2 cellular contexts compared by ENCODE assay signal in the genomic region with DNA sequence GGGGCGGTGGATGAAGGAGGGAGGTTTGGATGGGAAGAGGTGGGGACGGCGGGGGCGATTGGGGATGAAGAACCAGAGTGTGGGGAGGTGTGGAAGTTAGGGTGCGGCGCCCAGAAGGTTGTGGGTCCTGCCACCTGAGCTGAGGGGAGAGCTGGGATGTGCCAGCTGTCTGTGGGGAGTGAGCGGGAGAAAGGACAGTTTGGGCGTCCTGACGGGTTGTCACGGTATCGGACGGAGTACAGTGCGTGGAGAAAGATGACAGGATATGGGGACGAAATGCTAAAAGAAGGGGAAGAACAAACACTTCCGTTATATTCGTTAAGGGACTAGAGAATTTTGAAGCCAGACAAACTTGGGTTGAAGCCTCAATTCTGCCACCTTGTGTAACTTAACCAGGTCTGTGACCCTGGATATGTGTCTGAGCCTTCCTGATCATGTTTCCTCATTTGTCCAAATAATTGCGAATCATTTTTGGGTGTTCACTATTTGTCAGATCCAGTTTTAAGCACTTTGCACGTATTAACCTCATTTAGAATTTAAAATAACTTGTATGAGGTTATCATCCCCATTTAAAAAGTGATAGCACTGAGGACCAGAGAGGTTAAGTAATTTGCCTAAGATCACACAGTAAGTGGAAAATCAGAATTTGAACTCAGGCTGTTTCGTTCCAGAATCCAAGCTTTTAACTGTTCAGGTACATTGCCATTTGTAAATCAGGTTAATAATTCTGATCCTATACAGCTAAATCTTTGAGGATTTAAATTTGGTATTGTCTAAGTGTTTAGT.
TF ChIP-seq lines count a peak whose summit lies in the region.

No MANE protein-coding gene starts in this region.

TF ChIP-seq in H1, 55 proteins besides CTCF, POLR2A, EP300 and RAD21:
- no peak for TF ChIP-seq CHD2 (IDR thresholded peaks at IDR 0.05; ENCODE audit: low read length)
- TF ChIP-seq ASH2L (IDR thresholded peaks at IDR 0.05; ENCODE audit: low read length) = no peak
- peak; percentile 99 for TF ChIP-seq KDM1A (IDR thresholded peaks at IDR 0.05; ENCODE audit: borderline replicate concordance, low read length)
- TF ChIP-seq SAP30 (IDR thresholded peaks at IDR 0.05; ENCODE audit: insufficient read depth, insufficient replicate concordance, low read length) = peak; percentile 83
- TF ChIP-seq HDAC2 (IDR thresholded peaks at IDR 0.05; ENCODE audit: borderline replicate concordance in 1 of 2, low read depth in 2 of 2, low read length in 2 of 2) = peak in 1 of 2 experiments; percentile 98; a peak in 1 of 4 replicates
- 0 out of 4 replicates have a peak, but pooled peaks of 1 of the 2 experiments have one; percentile 30 for TF ChIP-seq SIN3A (conservative IDR thresholded peaks at IDR 0.05 in 1 of 2, IDR thresholded peaks at IDR 0.05 in 1 of 2; ENCODE audit: low read depth in 1 of 2, low read length in 2 of 2)

TF ChIP-seq in neural cell, 6 proteins besides CTCF, POLR2A, EP300 and RAD21:
- TF ChIP-seq MXI1 (conservative IDR thresholded peaks at IDR 0.05; ENCODE audit: poor library complexity, severe bottlenecking) (no peak), POLR2AphosphoS5 (IDR thresholded peaks at IDR 0.05) (no peak), EZH2 (IDR thresholded peaks at IDR 0.05; ENCODE audit: borderline replicate concordance, insufficient read depth, low read length, poor library complexity, severe bottlenecking) (no peak), SMC3 (conservative IDR thresholded peaks at IDR 0.05; ENCODE audit: poor library complexity) (peak; percentile 69), TAF1 (IDR thresholded peaks at IDR 0.05; ENCODE audit: low read depth) (no peak)
- TF ChIP-seq, protein P1, sequence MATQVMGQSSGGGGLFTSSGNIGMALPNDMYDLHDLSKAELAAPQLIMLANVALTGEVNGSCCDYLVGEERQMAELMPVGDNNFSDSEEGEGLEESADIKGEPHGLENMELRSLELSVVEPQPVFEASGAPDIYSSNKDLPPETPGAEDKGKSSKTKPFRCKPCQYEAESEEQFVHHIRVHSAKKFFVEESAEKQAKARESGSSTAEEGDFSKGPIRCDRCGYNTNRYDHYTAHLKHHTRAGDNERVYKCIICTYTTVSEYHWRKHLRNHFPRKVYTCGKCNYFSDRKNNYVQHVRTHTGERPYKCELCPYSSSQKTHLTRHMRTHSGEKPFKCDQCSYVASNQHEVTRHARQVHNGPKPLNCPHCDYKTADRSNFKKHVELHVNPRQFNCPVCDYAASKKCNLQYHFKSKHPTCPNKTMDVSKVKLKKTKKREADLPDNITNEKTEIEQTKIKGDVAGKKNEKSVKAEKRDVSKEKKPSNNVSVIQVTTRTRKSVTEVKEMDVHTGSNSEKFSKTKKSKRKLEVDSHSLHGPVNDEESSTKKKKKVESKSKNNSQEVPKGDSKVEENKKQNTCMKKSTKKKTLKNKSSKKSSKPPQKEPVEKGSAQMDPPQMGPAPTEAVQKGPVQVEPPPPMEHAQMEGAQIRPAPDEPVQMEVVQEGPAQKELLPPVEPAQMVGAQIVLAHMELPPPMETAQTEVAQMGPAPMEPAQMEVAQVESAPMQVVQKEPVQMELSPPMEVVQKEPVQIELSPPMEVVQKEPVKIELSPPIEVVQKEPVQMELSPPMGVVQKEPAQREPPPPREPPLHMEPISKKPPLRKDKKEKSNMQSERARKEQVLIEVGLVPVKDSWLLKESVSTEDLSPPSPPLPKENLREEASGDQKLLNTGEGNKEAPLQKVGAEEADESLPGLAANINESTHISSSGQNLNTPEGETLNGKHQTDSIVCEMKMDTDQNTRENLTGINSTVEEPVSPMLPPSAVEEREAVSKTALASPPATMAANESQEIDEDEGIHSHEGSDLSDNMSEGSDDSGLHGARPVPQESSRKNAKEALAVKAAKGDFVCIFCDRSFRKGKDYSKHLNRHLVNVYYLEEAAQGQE (IDR thresholded peaks at IDR 0.05; ENCODE audit: borderline replicate concordance) = peak; percentile 9
TF ChIP-seq in neural cell: peak in this region for 2.
